Comparison of ENCODE assay signal across 8 cellular contexts in the genomic region with DNA sequence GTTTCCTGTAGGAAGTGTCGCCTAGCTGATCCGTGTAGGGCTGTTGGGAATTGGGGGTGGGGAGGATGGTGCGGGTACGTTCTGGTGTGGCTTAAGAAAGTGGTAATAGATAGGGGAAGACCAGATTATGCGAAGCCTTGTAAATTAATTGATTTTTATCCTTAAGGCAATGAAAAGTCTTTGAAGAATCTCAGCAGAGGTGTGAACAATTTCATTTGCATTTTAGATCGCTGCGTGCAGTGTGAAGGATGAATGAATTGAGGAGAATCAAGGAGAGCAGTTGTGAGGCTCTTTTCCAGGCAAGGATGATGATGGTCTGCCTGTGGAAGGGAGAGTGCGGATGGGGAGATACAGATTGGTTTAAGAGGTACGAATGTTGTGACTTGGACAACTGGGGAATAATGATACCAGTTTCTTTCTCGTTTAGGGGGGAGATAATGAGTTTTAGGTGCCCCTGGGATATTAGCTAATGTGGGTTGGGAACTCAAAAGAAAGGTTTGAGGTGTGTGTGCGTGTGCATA. TPM values are rescaled to one million over a fixed set of nuclear protein-coding genes. Genes with fewer than 3 reads are reported as not detected.
DNase-seq lines count a peak whose midpoint lies in the region; ATAC-seq, FAIRE-seq and TF ChIP-seq lines count a peak whose summit lies in the region.

No MANE protein-coding gene starts in this region.

- H3K9ac ChIP-seq in BLaER1 treated with 17β-estradiol and CSF1 and Interleukin-3, amounts not matched to agents 10 nM and 100 nM, result peak overlapping the region; percentile 88 to 96 (median 93)
- H3K9ac ChIP-seq in GM12878 (ENCODE audit: control insufficient read depth, insufficient read depth, low read length), result peak overlapping the region; percentile 94

- H3K4me1 ChIP-seq in BLaER1 treated with 17β-estradiol and CSF1 and Interleukin-3, amounts not matched to agents 10 nM and 100 nM, result peaks cover 42 to 83% (median 58%) of the 10 kb centered on the region in 10 experiments
- H3K4me1 ChIP-seq in GM12878 (ENCODE audit: control insufficient read depth, insufficient read depth, low read length) (peaks cover 3% of the 10 kb centered on the region), mesodermal cell (ENCODE audit: control insufficient read depth, insufficient read depth, low read length, poor library complexity, severe bottlenecking) (peaks cover 9% of the 10 kb centered on the region)

- peak overlapping the region; percentile 87 to 98 (median 95) for H3K27ac ChIP-seq in BLaER1 treated with 17β-estradiol and CSF1 and Interleukin-3, amounts not matched to agents 10 nM and 100 nM
- H3K27ac ChIP-seq in GM12878 (ENCODE audit: control insufficient read depth, insufficient read depth) (peak overlapping the region; percentile 79), mesodermal cell (ENCODE audit: low read depth, low read length, severe bottlenecking) (peak overlapping the region; percentile 99)

- WGBS in GM12878 (ENCODE audit: insufficient coverage, insufficient replicate concordance, low lambda C conversion rate, missing lambda C conversion rate), result 6% methylated on average over 11 of the region's 11 CpGs
- 1% methylated on average over 9 to 11 of the region's 11 CpGs for WGBS in mesodermal cell (ENCODE audit: insufficient coverage in 2 of 2), 2 experiments

- H3K4me3 Mint-ChIP-seq in activated T-helper 1 cell treated with anti-CD3 and anti-CD28 coated beads, Interleukin-12 subunit alpha, Interleukin-12 subunit beta, Interleukin-2, Interleukin-4 antibody, amounts not matched to agents 30 ng/mL and 10 ng/mL and 1 ng/mL, durations not matched to agents 14 hours and 24 hours and 36 hours, result no peak overlapping the region

- ATAC-seq in HG03354 (IDR thresholded peaks at IDR 0.05; ENCODE audit: poor library complexity, severe bottlenecking, unreplicated experiment) (peak; percentile 13), GM12878 (peak; percentile 12)

- RAD21 ChIA-PET in GM12878 (lab: Charles Lee; ENCODE audit: unreplicated experiment), result interaction anchor here (1.0 to 2.7 kb wide), 11 partner anchors 14 to 136 kb away, joined by 3 to 11 read pairs (median 5); a partner anchor contains a TSS

- H3K36me3 Mint-ChIP-seq in activated T-helper 1 cell treated with anti-CD3 and anti-CD28 coated beads, Interleukin-12 subunit alpha, Interleukin-12 subunit beta, Interleukin-2, Interleukin-4 antibody, amounts not matched to agents 30 ng/mL and 10 ng/mL and 1 ng/mL, durations not matched to agents 14 hours and 24 hours and 36 hours (ENCODE audit: low read depth), result peaks cover 24% of the 10 kb centered on the region

- TF ChIP-seq EP300 in GM12878 (IDR thresholded peaks at IDR 0.05; ENCODE audit: borderline replicate concordance in 1 of 2, control insufficient read depth in 1 of 2, low read depth in 2 of 2, low read length in 2 of 2), result no peak

- POLR2A ChIA-PET in GM12878 (lab: Charles Lee), result interaction anchor here (1.0 to 3.7 kb wide), 13 partner anchors 15 to 94 kb away, joined by 3 to 24 read pairs (median 5); a partner anchor contains a TSS

- H4K20me1 ChIP-seq in BLaER1 treated with 17β-estradiol and CSF1 and Interleukin-3, amounts not matched to agents 10 nM and 100 nM, result peaks cover 0 to 28% (median 7%) of the 10 kb centered on the region in 11 experiments; a peak in 10 of 22 replicates
- no peaks in the 10 kb centered on the region; the same call in 1 of the 2 replicates for H4K20me1 ChIP-seq in GM12878 (ENCODE audit: control insufficient read depth, insufficient read depth)

- intact Hi-C loops in GM12878 (cut with micrococcal nuclease; ENCODE audit: unreplicated experiment), result loop anchor here (2.0 kb wide), 1 partner anchor 62 kb away; no protein-coding TSS in a partner anchor
- intact Hi-C loops in activated T-helper 1 cell treated with anti-CD3 and anti-CD28 coated beads, Interleukin-12 subunit alpha, Interleukin-12 subunit beta, Interleukin-2, Interleukin-4 antibody, amounts not matched to agents 30 ng/mL and 10 ng/mL and 1 ng/mL, durations not matched to agents 14 hours and 24 hours and 36 hours (cut with micrococcal nuclease), result loop anchor here (2.0 to 10.0 kb wide), 2 partner anchors 36 to 868 kb away; a partner anchor contains a TSS

- H3K4me1 Mint-ChIP-seq in activated T-helper 1 cell treated with anti-CD3 and anti-CD28 coated beads, Interleukin-12 subunit alpha, Interleukin-12 subunit beta, Interleukin-2, Interleukin-4 antibody, amounts not matched to agents 30 ng/mL and 10 ng/mL and 1 ng/mL, durations not matched to agents 14 hours and 24 hours and 36 hours (ENCODE audit: low read depth), result peaks cover 42% of the 10 kb centered on the region

- in situ Hi-C loops in GM12878 (cut with MboI), result no loop called here

- SMC1A ChIA-PET in GM12878 (lab: Charles Lee; ENCODE audit: uncharacterized antibody, unreplicated experiment), result interaction anchor here (0.7 to 4.3 kb wide), 19 partner anchors 12 to 298 kb away, joined by 3 to 19 read pairs (median 4); a partner anchor contains a TSS

- H2AFZ ChIP-seq in GM12878 (ENCODE audit: control insufficient read depth, low read depth, low read length), result peak overlapping the region; percentile 92

- no peaks in the 10 kb centered on the region for H3K27me3 Mint-ChIP-seq in activated T-helper 1 cell treated with anti-CD3 and anti-CD28 coated beads, Interleukin-12 subunit alpha, Interleukin-12 subunit beta, Interleukin-2, Interleukin-4 antibody, amounts not matched to agents 30 ng/mL and 10 ng/mL and 1 ng/mL, durations not matched to agents 14 hours and 24 hours and 36 hours (ENCODE audit: insufficient read depth)

- H3K4me3 ChIP-seq in BLaER1 treated with 17β-estradiol and CSF1 and Interleukin-3, amounts not matched to agents 10 nM and 100 nM, result peak overlapping the region; percentile 71 to 87 (median 82)
- peak overlapping the region; percentile 93 for H3K4me3 ChIP-seq in GM12878
- peak overlapping the region; percentile 94 for H3K4me3 ChIP-seq in mesodermal cell (ENCODE audit: extremely low read depth, insufficient read depth, low read length, poor library complexity, severe bottlenecking)

- H3K79me2 ChIP-seq in GM12878 (ENCODE audit: control insufficient read depth, insufficient read depth, low read length), result peaks cover 47% of the 10 kb centered on the region

- no peak for FAIRE-seq in GM12878 (lab: Jason Lieb, UNC)

- peaks cover 20 to 42% (median 26%) of the 10 kb centered on the region in 11 experiments for H3K36me3 ChIP-seq in BLaER1 treated with 17β-estradiol and CSF1 and Interleukin-3, amounts not matched to agents 10 nM and 100 nM
- peaks cover 0 to 12% of the 10 kb centered on the region in 2 experiments; a peak in 2 of 4 replicates for H3K36me3 ChIP-seq in GM12878 (ENCODE audit: control insufficient read depth in 2 of 2, insufficient read depth in 2 of 2, low read length in 1 of 2)
- H3K36me3 ChIP-seq in mesodermal cell (ENCODE audit: control insufficient read depth, insufficient read depth, low read length), result peaks cover 32% of the 10 kb centered on the region

- no peak for TF ChIP-seq POLR2A in GM12878 (IDR thresholded peaks at IDR 0.05; ENCODE audit: low read depth, low read length)

- H3K4me2 ChIP-seq in BLaER1 treated with 17β-estradiol and CSF1 and Interleukin-3, amounts not matched to agents 10 nM and 100 nM, result peak overlapping the region; percentile 83 to 96 (median 91)
- peak overlapping the region; percentile 88 for H3K4me2 ChIP-seq in GM12878 (ENCODE audit: control insufficient read depth, insufficient read depth)

- TSS peak; percentile 85 for BruUV-seq in GM12878 (replicated peaks; lab: Mats Ljungman, UMichigan)

- DNase-seq in GM12878 (ENCODE audit: low read depth, low spot score), result no peak
- no peak for DNase-seq in stimulated activated CD4-positive, alpha-beta T cell treated with anti-CD3 and anti-CD28 coated beads, Interleukin-4, amount 100 ng/mL, for 1 hour
- DNase-seq in NCI-H1694 (lab: John Stamatoyannopoulos, UW), result no peak
- DNase-seq in activated T-helper 1 cell treated with anti-CD3 and anti-CD28 coated beads, Interleukin-12 subunit alpha, Interleukin-12 subunit beta, Interleukin-2, Interleukin-4 antibody, amounts not matched to agents 30 ng/mL and 10 ng/mL and 1 ng/mL, durations not matched to agents 14 hours and 24 hours and 36 hours (ENCODE audit: low spot score), result no peak
- no peak for DNase-seq in NCI-H187 treated with DMSO at 0.1 percent for 48 hours (lab: John Stamatoyannopoulos, UW)

- no peaks in the 10 kb centered on the region for H3K27me3 ChIP-seq in BLaER1 treated with 17β-estradiol and CSF1 and Interleukin-3, amounts not matched to agents 10 nM and 100 nM
- H3K27me3 ChIP-seq in GM12878 (replicated peaks in 1 of 2; ENCODE audit: control insufficient read depth in 2 of 2, insufficient read depth in 2 of 2, low read length in 1 of 2), result no peaks in the 10 kb centered on the region

- H3K9me3 Mint-ChIP-seq in activated T-helper 1 cell treated with anti-CD3 and anti-CD28 coated beads, Interleukin-12 subunit alpha, Interleukin-12 subunit beta, Interleukin-2, Interleukin-4 antibody, amounts not matched to agents 30 ng/mL and 10 ng/mL and 1 ng/mL, durations not matched to agents 14 hours and 24 hours and 36 hours, result no peaks in the 10 kb centered on the region

- TF ChIP-seq CTCF in GM12878 (IDR thresholded peaks at IDR 0.05 in 2 of 3, conservative IDR thresholded peaks at IDR 0.05 in 1 of 3; ENCODE audit: control insufficient read depth in 2 of 3, extremely low read depth in 1 of 3, insufficient read depth in 1 of 3, low read depth in 3 of 3, low read length in 3 of 3), result no peak

- CTCF ChIA-PET in GM12878 (lab: Yijun Ruan, JAX), result interaction anchor here (0.7 to 2.8 kb wide), 16 partner anchors 16 to 144 kb away, joined by 3 to 14 read pairs (median 4); a partner anchor contains a TSS

- TF ChIP-seq RAD21 in GM12878 (IDR thresholded peaks at IDR 0.05; ENCODE audit: insufficient read depth, low read depth, low read length), result no peak

- H3K9me3 ChIP-seq in BLaER1 treated with 17β-estradiol and CSF1 and Interleukin-3, amounts not matched to agents 10 nM and 100 nM (replicated peaks in 1 of 11), result no peaks in the 10 kb centered on the region
- H3K9me3 ChIP-seq in GM12878 (replicated peaks; ENCODE audit: control insufficient read depth, insufficient read depth, low read length) (no peaks in the 10 kb centered on the region), mesodermal cell (ENCODE audit: control insufficient read depth, low read length) (no peaks in the 10 kb centered on the region)

- H3K27ac Mint-ChIP-seq in activated T-helper 1 cell treated with anti-CD3 and anti-CD28 coated beads, Interleukin-12 subunit alpha, Interleukin-12 subunit beta, Interleukin-2, Interleukin-4 antibody, amounts not matched to agents 30 ng/mL and 10 ng/mL and 1 ng/mL, durations not matched to agents 14 hours and 24 hours and 36 hours, result no peak overlapping the region

RNA-seq across cellular contexts. Expression of a gene that starts 0.8 kb away (rescaled TPM):
- 9.0 and 9.1 TPM in 2 replicates for total RNA-seq in GM12878 (2013; cell fraction: nucleolus; rRNA removed)
- total RNA-seq in GM12878 (2014; rRNA removed) (21.7 TPM in 2 replicates), GM12878 (2014; rRNA removed; fragmentation: Illumina TruSeq; extraction: Trizol) (13.6 and 15.7 TPM in 2 replicates), GM12878 (2021) (31.8 and 33.0 TPM in 2 replicates)
- polyA plus RNA-seq in GM12878 (2011; ENCODE audit: low read depth), result 18.8 TPM
- polyA plus RNA-seq in GM12878 (2011; rRNA removed) (12.8 and 30.7 TPM in 2 replicates), GM12878 (2014; fragmentation: Illumina TruSeq; extraction: Trizol) (29.1 and 33.9 TPM in 2 replicates), GM12878 (2014; fragmentation: Nextera tagmentation; extraction: Ambion mirVana) (10 to 100 TPM; 25.5 to 30.0 TPM), GM12878 (2014; rRNA removed) (29.2 and 30.6 TPM in 2 replicates), GM12878 (2016; fragmentation: Nextera tagmentation; extraction: Ambion mirVana) (10 to 100 TPM; 27.6 to 33.2 TPM)
- 54.6 and 65.3 TPM in 2 replicates for polyA plus RNA-seq in GM12878 (2011; cell fraction: cytosol; rRNA removed)
- polyA plus RNA-seq in GM12878 (2011; cell fraction: nucleus; rRNA removed), result 28.4 TPM in 2 replicates
- 25.3 and 26.4 TPM in 2 replicates for polyA plus RNA-seq in GM12878 (2012)
- 66.6 and 96.6 TPM in 2 replicates for polyA minus RNA-seq in GM12878 (2011; rRNA and poly(A)+ RNA removed)
- 15.9 and 21.4 TPM in 2 replicates for polyA minus RNA-seq in GM12878 (2011; cell fraction: cytosol; rRNA and poly(A)+ RNA removed)
- polyA minus RNA-seq in GM12878 (2011; cell fraction: nucleus; rRNA and poly(A)+ RNA removed), result 5.9 and 9.5 TPM in 2 replicates
- 35.7 TPM for polyA plus RNA-seq in mesodermal cell (2013, experiment 1 of 2)
- 30.6 TPM for polyA plus RNA-seq in mesodermal cell (2013, experiment 2 of 2)
- total RNA-seq in activated T-helper 1 cell treated with anti-CD3 and anti-CD28 coated beads, Interleukin-12 subunit alpha, Interleukin-12 subunit beta, Interleukin-2, Interleukin-4 antibody, amounts not matched to agents 30 ng/mL and 10 ng/mL and 1 ng/mL, durations not matched to agents 14 hours and 24 hours and 36 hours, result 44.5 and 48.0 TPM in 2 replicates

RNA-seq across cellular contexts. Expression of a gene that starts 15.4 kb away (rescaled TPM):
- 53.0 and 53.6 TPM in 2 replicates for total RNA-seq in GM12878 (2013; cell fraction: nucleolus; rRNA removed)
- 27.9 and 33.0 TPM in 2 replicates for total RNA-seq in GM12878 (2014; rRNA removed)
- 24.0 and 25.0 TPM in 2 replicates for total RNA-seq in GM12878 (2014; rRNA removed; fragmentation: Illumina TruSeq; extraction: Trizol)
- 27.4 and 28.8 TPM in 2 replicates for total RNA-seq in GM12878 (2021)
- polyA plus RNA-seq in GM12878 (2011; ENCODE audit: low read depth), result 18.2 TPM
- polyA plus RNA-seq in GM12878 (2011; rRNA removed), result 10.5 and 19.2 TPM in 2 replicates
- 29.7 and 31.4 TPM in 2 replicates for polyA plus RNA-seq in GM12878 (2011; cell fraction: cytosol; rRNA removed)
- polyA plus RNA-seq in GM12878 (2011; cell fraction: nucleus; rRNA removed), result 46.3 and 63.1 TPM in 2 replicates
- 22.7 and 33.5 TPM in 2 replicates for polyA plus RNA-seq in GM12878 (2012)
- polyA plus RNA-seq in GM12878 (2014; fragmentation: Illumina TruSeq; extraction: Trizol), result 20.8 and 27.2 TPM in 2 replicates
- 10 to 100 TPM; 43.1 to 54.4 TPM for polyA plus RNA-seq in GM12878 (2014; fragmentation: Nextera tagmentation; extraction: Ambion mirVana)
- 27.3 and 27.4 TPM in 2 replicates for polyA plus RNA-seq in GM12878 (2014; rRNA removed)
- polyA plus RNA-seq in GM12878 (2016; fragmentation: Nextera tagmentation; extraction: Ambion mirVana), result 10 to 100 TPM; 35.3 to 40.4 TPM
- polyA minus RNA-seq in GM12878 (2011; rRNA and poly(A)+ RNA removed), result 22.1 and 27.7 TPM in 2 replicates
- 6.1 and 8.5 TPM in 2 replicates for polyA minus RNA-seq in GM12878 (2011; cell fraction: cytosol; rRNA and poly(A)+ RNA removed)
- polyA minus RNA-seq in GM12878 (2011; cell fraction: nucleus; rRNA and poly(A)+ RNA removed), result 27.1 and 27.3 TPM in 2 replicates
- polyA plus RNA-seq in mesodermal cell (2013, experiment 1 of 2), result 43.6 TPM
- 40.4 TPM for polyA plus RNA-seq in mesodermal cell (2013, experiment 2 of 2)
- 51.3 and 56.3 TPM in 2 replicates for total RNA-seq in activated T-helper 1 cell treated with anti-CD3 and anti-CD28 coated beads, Interleukin-12 subunit alpha, Interleukin-12 subunit beta, Interleukin-2, Interleukin-4 antibody, amounts not matched to agents 30 ng/mL and 10 ng/mL and 1 ng/mL, durations not matched to agents 14 hours and 24 hours and 36 hours

RNA-seq across cellular contexts. Expression of a gene that starts 15.4 kb away (rescaled TPM):
- 2.0 and 4.3 TPM in 2 replicates for total RNA-seq in GM12878 (2013; cell fraction: nucleolus; rRNA removed)
- total RNA-seq in GM12878 (2014; rRNA removed) (52.1 and 52.3 TPM in 2 replicates), GM12878 (2014; rRNA removed; fragmentation: Illumina TruSeq; extraction: Trizol) (44.0 and 54.3 TPM in 2 replicates), GM12878 (2021) (76.8 and 81.8 TPM in 2 replicates)
- polyA plus RNA-seq in GM12878 (2011; ENCODE audit: low read depth), result 45.1 TPM
- polyA plus RNA-seq in GM12878 (2011; rRNA removed) (111 and 127 TPM in 2 replicates), GM12878 (2014; fragmentation: Illumina TruSeq; extraction: Trizol) (63.2 and 84.1 TPM in 2 replicates), GM12878 (2014; fragmentation: Nextera tagmentation; extraction: Ambion mirVana) (10 to 100 TPM; 30.0 to 59.6 TPM), GM12878 (2014; rRNA removed) (102 and 117 TPM in 2 replicates), GM12878 (2016; fragmentation: Nextera tagmentation; extraction: Ambion mirVana) (100 to 1,000 TPM; 136 to 141 TPM)
- polyA plus RNA-seq in GM12878 (2011; cell fraction: cytosol; rRNA removed), result 103 and 106 TPM in 2 replicates
- 34.5 and 52.5 TPM in 2 replicates for polyA plus RNA-seq in GM12878 (2011; cell fraction: nucleus; rRNA removed)
- polyA plus RNA-seq in GM12878 (2012), result 82.6 and 88.2 TPM in 2 replicates
- polyA minus RNA-seq in GM12878 (2011; rRNA and poly(A)+ RNA removed), result 24.8 and 34.2 TPM in 2 replicates
- 14.4 and 21.2 TPM in 2 replicates for polyA minus RNA-seq in GM12878 (2011; cell fraction: cytosol; rRNA and poly(A)+ RNA removed)
- 2.9 and 8.3 TPM in 2 replicates for polyA minus RNA-seq in GM12878 (2011; cell fraction: nucleus; rRNA and poly(A)+ RNA removed)
- 133 TPM for polyA plus RNA-seq in mesodermal cell (2013, experiment 1 of 2)
- 117 TPM for polyA plus RNA-seq in mesodermal cell (2013, experiment 2 of 2)
- total RNA-seq in activated T-helper 1 cell treated with anti-CD3 and anti-CD28 coated beads, Interleukin-12 subunit alpha, Interleukin-12 subunit beta, Interleukin-2, Interleukin-4 antibody, amounts not matched to agents 30 ng/mL and 10 ng/mL and 1 ng/mL, durations not matched to agents 14 hours and 24 hours and 36 hours, result 147 and 164 TPM in 2 replicates

RNA-seq across cellular contexts. Expression of a gene that starts 20.5 kb away (rescaled TPM):
- total RNA-seq in GM12878 (2013; cell fraction: nucleolus; rRNA removed), result 21.3 and 28.2 TPM in 2 replicates
- total RNA-seq in GM12878 (2014; rRNA removed), result 95.9 and 99.3 TPM in 2 replicates
- total RNA-seq in GM12878 (2014; rRNA removed; fragmentation: Illumina TruSeq; extraction: Trizol), result 181 TPM in 2 replicates
- total RNA-seq in GM12878 (2021), result 97.2 and 97.3 TPM in 2 replicates
- 179 TPM for polyA plus RNA-seq in GM12878 (2011; ENCODE audit: low read depth)
- polyA plus RNA-seq in GM12878 (2011; rRNA removed), result 182 and 198 TPM in 2 replicates
- 122 and 191 TPM in 2 replicates for polyA plus RNA-seq in GM12878 (2011; cell fraction: cytosol; rRNA removed)
- polyA plus RNA-seq in GM12878 (2011; cell fraction: nucleus; rRNA removed), result 64.8 and 73.7 TPM in 2 replicates
- 133 and 174 TPM in 2 replicates for polyA plus RNA-seq in GM12878 (2012)
- polyA plus RNA-seq in GM12878 (2014; fragmentation: Illumina TruSeq; extraction: Trizol), result 211 and 235 TPM in 2 replicates
- polyA plus RNA-seq in GM12878 (2014; fragmentation: Nextera tagmentation; extraction: Ambion mirVana), result 100 to 1,000 TPM; 225 to 239 TPM
- 121 and 124 TPM in 2 replicates for polyA plus RNA-seq in GM12878 (2014; rRNA removed)
- polyA plus RNA-seq in GM12878 (2016; fragmentation: Nextera tagmentation; extraction: Ambion mirVana), result 100 to 1,000 TPM; 111 to 115 TPM
- 94.8 and 120 TPM in 2 replicates for polyA minus RNA-seq in GM12878 (2011; rRNA and poly(A)+ RNA removed)
- polyA minus RNA-seq in GM12878 (2011; cell fraction: cytosol; rRNA and poly(A)+ RNA removed), result 31.3 and 33.0 TPM in 2 replicates
- 21.2 and 29.2 TPM in 2 replicates for polyA minus RNA-seq in GM12878 (2011; cell fraction: nucleus; rRNA and poly(A)+ RNA removed)
- polyA plus RNA-seq in mesodermal cell (2013, experiment 1 of 2), result 81.7 TPM
- 88.0 TPM for polyA plus RNA-seq in mesodermal cell (2013, experiment 2 of 2)
- total RNA-seq in activated T-helper 1 cell treated with anti-CD3 and anti-CD28 coated beads, Interleukin-12 subunit alpha, Interleukin-12 subunit beta, Interleukin-2, Interleukin-4 antibody, amounts not matched to agents 30 ng/mL and 10 ng/mL and 1 ng/mL, durations not matched to agents 14 hours and 24 hours and 36 hours, result 86.3 and 94.5 TPM in 2 replicates

RNA-seq across cellular contexts. Expression of a gene that starts 26.0 kb away (rescaled TPM):
- total RNA-seq in GM12878 (2013; cell fraction: nucleolus; rRNA removed), result 29.8 and 30.0 TPM in 2 replicates
- total RNA-seq in GM12878 (2014; rRNA removed) (11.2 and 12.2 TPM in 2 replicates), GM12878 (2014; rRNA removed; fragmentation: Illumina TruSeq; extraction: Trizol) (3.2 and 4.0 TPM in 2 replicates), GM12878 (2021) (23.7 and 28.6 TPM in 2 replicates)
- 10.6 TPM for polyA plus RNA-seq in GM12878 (2011; ENCODE audit: low read depth)
- polyA plus RNA-seq in GM12878 (2011; rRNA removed) (10.1 and 14.3 TPM in 2 replicates), GM12878 (2014; fragmentation: Illumina TruSeq; extraction: Trizol) (17.6 and 18.8 TPM in 2 replicates), GM12878 (2014; fragmentation: Nextera tagmentation; extraction: Ambion mirVana) (1 to 10 TPM; 3.2 to 8.3 TPM), GM12878 (2014; rRNA removed) (26.9 and 29.8 TPM in 2 replicates), GM12878 (2016; fragmentation: Nextera tagmentation; extraction: Ambion mirVana) (10 to 100 TPM; 19.4 to 21.9 TPM)
- 23.1 and 27.3 TPM in 2 replicates for polyA plus RNA-seq in GM12878 (2011; cell fraction: cytosol; rRNA removed)
- polyA plus RNA-seq in GM12878 (2011; cell fraction: nucleus; rRNA removed), result 129 and 139 TPM in 2 replicates
- 15.7 and 16.8 TPM in 2 replicates for polyA plus RNA-seq in GM12878 (2012)
- 10.1 and 12.7 TPM in 2 replicates for polyA minus RNA-seq in GM12878 (2011; rRNA and poly(A)+ RNA removed)
- polyA minus RNA-seq in GM12878 (2011; cell fraction: cytosol; rRNA and poly(A)+ RNA removed), result 6.1 and 12.3 TPM in 2 replicates
- 25.9 and 34.9 TPM in 2 replicates for polyA minus RNA-seq in GM12878 (2011; cell fraction: nucleus; rRNA and poly(A)+ RNA removed)
- 32.7 TPM for polyA plus RNA-seq in mesodermal cell (2013, experiment 1 of 2)
- 29.0 TPM for polyA plus RNA-seq in mesodermal cell (2013, experiment 2 of 2)
- total RNA-seq in activated T-helper 1 cell treated with anti-CD3 and anti-CD28 coated beads, Interleukin-12 subunit alpha, Interleukin-12 subunit beta, Interleukin-2, Interleukin-4 antibody, amounts not matched to agents 30 ng/mL and 10 ng/mL and 1 ng/mL, durations not matched to agents 14 hours and 24 hours and 36 hours, result 32.9 and 38.2 TPM in 2 replicates
